Comparison of ENCODE assay signal across 11 cellular contexts in the genomic region with DNA sequence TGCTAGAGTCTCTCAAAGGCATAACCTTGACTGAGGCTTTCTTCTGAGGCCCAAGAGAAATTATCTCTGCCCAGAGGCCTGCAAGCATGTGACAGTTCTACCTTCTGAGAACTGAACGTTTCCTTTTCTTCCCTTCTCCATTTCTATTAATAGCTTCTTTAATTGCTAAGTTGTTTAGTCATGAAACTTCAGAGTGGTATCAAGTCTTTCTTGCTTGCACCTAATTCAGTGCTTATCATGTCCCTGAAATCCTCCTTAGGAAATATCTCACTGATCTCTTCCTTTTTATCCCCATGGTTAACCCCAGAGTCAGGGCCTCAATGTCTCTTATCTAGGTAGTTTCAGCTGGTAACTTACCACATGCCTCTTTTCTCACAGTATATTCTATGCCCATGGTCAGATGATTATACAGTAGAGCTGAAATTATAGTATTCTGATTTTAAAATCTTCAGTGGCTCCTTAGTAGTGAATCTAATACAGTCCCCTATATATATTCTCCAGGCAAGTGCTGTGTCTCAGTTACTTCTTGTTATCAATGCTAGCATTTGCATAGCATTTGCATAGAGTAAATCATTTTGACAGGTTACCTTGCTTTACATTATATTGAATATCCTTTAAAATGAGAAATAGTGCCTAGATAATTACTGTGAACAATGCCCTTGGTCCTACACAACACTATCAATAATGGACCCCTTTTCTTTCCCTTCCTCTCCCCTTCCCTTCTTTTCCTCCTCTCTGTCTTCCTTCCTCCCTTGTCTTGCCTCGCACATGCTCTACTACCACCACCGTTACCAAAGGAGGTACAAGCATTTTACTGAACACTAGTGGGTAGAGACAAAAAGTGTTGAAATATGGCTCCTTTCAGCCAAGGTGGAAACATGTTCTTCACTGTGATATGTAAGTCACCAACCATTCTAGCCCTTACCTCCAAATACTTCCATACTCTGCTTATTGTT.
DNase-seq lines count a peak whose midpoint lies in the region; ATAC-seq and TF ChIP-seq lines count a peak whose summit lies in the region.
"Had no signal": no experiment of that assay in that cellular context is flagged by ENCODE, and none has a peak within 500 bp of the region (broad histone marks: within the 10 kb centered on the region; RNA-seq: fewer than 3 reads in every experiment).

No MANE protein-coding gene starts in this region.

- no peak overlapping the region for H3K27ac ChIP-seq in WERI-Rb-1
- H3K27ac ChIP-seq: A549 had no signal

- no peaks in the 10 kb centered on the region for H3K79me2 ChIP-seq in Loucy (ENCODE audit: insufficient read depth, low read length)

- no peak overlapping the region for H3K4me3 Mint-ChIP-seq in stimulated activated naive CD8-positive, alpha-beta T cell treated with anti-CD3 and anti-CD28 coated beads, Interleukin-15, amount 100 ng/mL, for 72 hours
- H3K4me3 Mint-ChIP-seq in stimulated activated naive B cell treated with anti-CD40 and anti-IgM and Interleukin-4, amounts not matched to agents 10 μg/mL and 1 μg/mL and 100 μg/mL, for 72 hours, result peak overlapping the region; percentile 22 to 52

- no peak overlapping the region for H3K4me3 ChIP-seq in Loucy (ENCODE audit: low read length, poor library complexity, severe bottlenecking)
- H3K4me3 ChIP-seq in WERI-Rb-1 (ENCODE audit: low read depth, low read length), result no peak overlapping the region
- H3K4me3 ChIP-seq: A549 had no signal

- H3K27ac Mint-ChIP-seq in stimulated activated naive CD8-positive, alpha-beta T cell treated with anti-CD3 and anti-CD28 coated beads, Interleukin-15, amount 100 ng/mL, for 72 hours, result peak overlapping the region; percentile 1 to 49
- H3K27ac Mint-ChIP-seq in stimulated activated naive B cell treated with anti-CD40 and anti-IgM and Interleukin-4, amounts not matched to agents 10 μg/mL and 1 μg/mL and 100 μg/mL, for 72 hours, result peak overlapping the region; percentile 90

- TF ChIP-seq CTCF in Loucy (conservative IDR thresholded peaks at IDR 0.05; ENCODE audit: low read length) (no peak), WERI-Rb-1 (IDR thresholded peaks at IDR 0.05; ENCODE audit: low read depth, low read length) (no peak)

- H3K36me3 Mint-ChIP-seq in stimulated activated naive B cell treated with anti-CD40 and anti-IgM and Interleukin-4, amounts not matched to agents 10 μg/mL and 1 μg/mL and 100 μg/mL, for 72 hours, result peaks cover 2 to 4% of the 10 kb centered on the region in 2 donors

- peaks cover 12% of the 10 kb centered on the region for H3K4me1 ChIP-seq in Loucy (ENCODE audit: insufficient read depth, low read length, poor library complexity, severe bottlenecking)
- H3K4me1 ChIP-seq: A549 had no signal

- H3K9me3 Mint-ChIP-seq in stimulated activated naive CD8-positive, alpha-beta T cell treated with anti-CD3 and anti-CD28 coated beads, Interleukin-15, amount 100 ng/mL, for 72 hours, result no peaks in the 10 kb centered on the region
- no peaks in the 10 kb centered on the region for H3K9me3 Mint-ChIP-seq in stimulated activated naive B cell treated with anti-CD40 and anti-IgM and Interleukin-4, amounts not matched to agents 10 μg/mL and 1 μg/mL and 100 μg/mL, for 72 hours

- H3K9me3 ChIP-seq in Loucy (ENCODE audit: insufficient read depth, low read depth, low read length) (no peaks in the 10 kb centered on the region), WERI-Rb-1 (ENCODE audit: severe bottlenecking) (no peaks in the 10 kb centered on the region)
- H3K9me3 ChIP-seq: A549 had no signal

- peaks cover 12% of the 10 kb centered on the region for H3K4me1 Mint-ChIP-seq in stimulated activated naive CD8-positive, alpha-beta T cell treated with anti-CD3 and anti-CD28 coated beads, Interleukin-15, amount 100 ng/mL, for 72 hours
- peaks cover 21 to 45% of the 10 kb centered on the region in 2 donors for H3K4me1 Mint-ChIP-seq in stimulated activated naive B cell treated with anti-CD40 and anti-IgM and Interleukin-4, amounts not matched to agents 10 μg/mL and 1 μg/mL and 100 μg/mL, for 72 hours

- H3K36me3 ChIP-seq in Loucy (ENCODE audit: insufficient read depth, low read length), result no peaks in the 10 kb centered on the region
- H3K36me3 ChIP-seq in WERI-Rb-1, result no peaks in the 10 kb centered on the region

- ATAC-seq in stimulated activated naive CD8-positive, alpha-beta T cell treated with anti-CD3 and anti-CD28 coated beads, Interleukin-15, amount 100 ng/mL, for 72 hours, result no peak
- no peak for ATAC-seq in stimulated activated naive CD8-positive, alpha-beta T cell treated with anti-CD3 and anti-CD28 coated beads, Interleukin-15, Interleukin-2, amounts not matched to agents 100 U/mL and 50 U/mL, for 24 hours
- ATAC-seq in HG02938 (IDR thresholded peaks at IDR 0.05; ENCODE audit: unreplicated experiment), result peak; percentile 78
- ATAC-seq in stimulated activated naive B cell treated with anti-CD40 and anti-IgM and Interleukin-4, amounts not matched to agents 10 μg/mL and 1 μg/mL and 100 μg/mL, for 72 hours (replicated peaks), result peak; percentile 52 to 53
- ATAC-seq: A549 had no signal

- no peak overlapping the region for H3K9ac ChIP-seq in Loucy (ENCODE audit: low read depth, low read length, poor library complexity, severe bottlenecking)

- no peaks in the 10 kb centered on the region for H3K9me2 ChIP-seq in Loucy (replicated peaks; ENCODE audit: low read depth, low read length)

- H3K27me3 Mint-ChIP-seq in stimulated activated naive CD8-positive, alpha-beta T cell treated with anti-CD3 and anti-CD28 coated beads, Interleukin-15, amount 100 ng/mL, for 72 hours, result peaks cover 7% of the 10 kb centered on the region
- no peaks in the 10 kb centered on the region for H3K27me3 Mint-ChIP-seq in stimulated activated naive B cell treated with anti-CD40 and anti-IgM and Interleukin-4, amounts not matched to agents 10 μg/mL and 1 μg/mL and 100 μg/mL, for 72 hours

- no peaks in the 10 kb centered on the region for H3K27me3 ChIP-seq in Loucy (ENCODE audit: insufficient read depth, low read length, poor library complexity, severe bottlenecking)
- H3K27me3 ChIP-seq in WERI-Rb-1 (ENCODE audit: insufficient read depth, low read depth, severe bottlenecking), result no peaks in the 10 kb centered on the region

- H4K20me1 ChIP-seq in Loucy (ENCODE audit: insufficient read depth, low read length, poor library complexity, severe bottlenecking), result no peaks in the 10 kb centered on the region

- H3K4me2 ChIP-seq in Loucy (ENCODE audit: low read depth, low read length, poor library complexity, severe bottlenecking), result peak overlapping the region; percentile 26

- no peak for DNase-seq in stimulated activated naive CD8-positive, alpha-beta T cell treated with anti-CD3 and anti-CD28 coated beads, Interleukin-15, amount 100 ng/mL, for 72 hours
- no peak for DNase-seq in stimulated activated naive CD8-positive, alpha-beta T cell treated with anti-CD3 and anti-CD28 coated beads, Interleukin-15, Interleukin-2, amounts not matched to agents 100 U/mL and 50 U/mL, for 24 hours
- no peak for DNase-seq in stimulated activated naive B cell treated with anti-CD40 and anti-IgM and Interleukin-4, amounts not matched to agents 10 μg/mL and 1 μg/mL and 100 μg/mL, for 72 hours
- DNase-seq in activated CD4-positive, alpha-beta T cell treated with anti-CD3 and anti-CD28 coated beads for 48 hours, result no peak
- no peak for DNase-seq in NCI-H2227 treated with DMSO at 0.1 percent for 48 hours (lab: John Stamatoyannopoulos, UW)
- DNase-seq in WERI-Rb-1, result no peak
- DNase-seq: activated CD4-positive, alpha-beta T cell treated with anti-CD3 and anti-CD28 coated beads, Interleukin-2, amount 50 U/mL, for 1 hour; occipital lobe had no signal

- peaks cover 4% of the 10 kb centered on the region; the same call in 1 of the 2 replicates for H3F3A ChIP-seq in Loucy (ENCODE audit: low read depth)

- peak overlapping the region; percentile 53 for H2AFZ ChIP-seq in Loucy (ENCODE audit: low read length)

Comparison
In these comparisons a context has a peak if more than half of its experiments do, and no peak if none do; other contexts are left out.
1. ATAC-seq: peak in HG02938 (single experiment) and stimulated activated naive B cell treated with anti-CD40 and anti-IgM and Interleukin-4, amounts not matched to agents 10 μg/mL and 1 μg/mL and 100 μg/mL, for 72 hours (2 of 2); none in stimulated activated naive CD8-positive, alpha-beta T cell treated with anti-CD3 and anti-CD28 coated beads, Interleukin-15, amount 100 ng/mL, for 72 hours (single experiment) and stimulated activated naive CD8-positive, alpha-beta T cell treated with anti-CD3 and anti-CD28 coated beads, Interleukin-15, Interleukin-2, amounts not matched to agents 100 U/mL and 50 U/mL, for 24 hours (single experiment).
2. H3K4me3 Mint-ChIP-seq: peak in stimulated activated naive B cell treated with anti-CD40 and anti-IgM and Interleukin-4, amounts not matched to agents 10 μg/mL and 1 μg/mL and 100 μg/mL, for 72 hours (2 of 2); none in stimulated activated naive CD8-positive, alpha-beta T cell treated with anti-CD3 and anti-CD28 coated beads, Interleukin-15, amount 100 ng/mL, for 72 hours (0 of 2).